In genomic region chr10:20892796-20893195, GRCh38 we compare ENCODE assay signal across 30 cellular contexts. TPM values are rescaled to one million over a fixed set of nuclear protein-coding genes. Genes with fewer than 3 reads are reported as not detected.
"Had no signal": no experiment of that assay in that cellular context is flagged by ENCODE, and none has a peak within 500 bp of the region (broad histone marks: within the 10 kb centered on the region; RNA-seq: fewer than 3 reads in every experiment).

No MANE protein-coding gene starts in this region.

- H3K9me3 ChIP-seq: lower lobe of right lung, mucosa of descending colon, neutrophil, ovary, sigmoid colon, suprapubic skin, tibial artery, upper lobe of right lung had no signal

- H3K4me1 Mint-ChIP-seq: stimulated activated naive B cell treated with anti-CD40 and anti-IgM and Interleukin-4, amounts not matched to agents 10 μg/mL and 1 μg/mL and 100 μg/mL, for 72 hours had no signal

- H3K27me3 Mint-ChIP-seq: progenitor cell of endocrine pancreas had no signal

- H3K9me3 Mint-ChIP-seq: natural killer cell treated with Interleukin-12 subunit alpha and Interleukin-12 subunit beta and Interleukin-15 and Interleukin-18, amount 100 ng/mL, for 72 hours; stimulated activated naive B cell treated with anti-CD40 and anti-IgM and Interleukin-4, amounts not matched to agents 10 μg/mL and 1 μg/mL and 100 μg/mL, for 72 hours; T-helper 1 cell treated with Interleukin-12 subunit alpha and Interleukin-12 subunit beta and Interleukin-4 antibody, amounts not matched to agents 30 μg/mL and 1 μg/mL, for 36 hours had no signal

- H3K36me3 ChIP-seq: neutrophil, ovary, sigmoid colon had no signal

- ATAC-seq: esophagus mucosa; left colon; lower lobe of right lung; mucosa of descending colon; natural killer cell treated with Interleukin-12 subunit alpha and Interleukin-12 subunit beta and Interleukin-15 and Interleukin-18, amount 100 ng/mL, for 72 hours; stimulated activated naive B cell treated with anti-CD40 and anti-IgM and Interleukin-4, amounts not matched to agents 10 μg/mL and 1 μg/mL and 100 μg/mL, for 72 hours; upper lobe of right lung had no signal

- H3K27ac Mint-ChIP-seq: natural killer cell treated with Interleukin-12 subunit alpha and Interleukin-12 subunit beta and Interleukin-15 and Interleukin-18, amount 100 ng/mL, for 72 hours; stimulated activated naive B cell treated with anti-CD40 and anti-IgM and Interleukin-4, amounts not matched to agents 10 μg/mL and 1 μg/mL and 100 μg/mL, for 72 hours; T-helper 1 cell treated with Interleukin-12 subunit alpha and Interleukin-12 subunit beta and Interleukin-4 antibody, amounts not matched to agents 30 μg/mL and 1 μg/mL, for 36 hours had no signal

- H3K27me3 ChIP-seq: dorsolateral prefrontal cortex, hepatocyte, ovary, sigmoid colon, suprapubic skin, tibial artery, upper lobe of right lung had no signal

- DNase-seq: activated CD4-positive, alpha-beta T cell treated with anti-CD3 and anti-CD28 coated beads for 4 hours; activated CD4-positive, alpha-beta T cell treated with anti-CD3 and anti-CD28 coated beads, Interleukin-2, amount 50 U/mL, for 4 hours; activated gamma-delta T cell; activated naive CD4-positive, alpha-beta T cell treated with anti-CD3 and anti-CD28 coated beads, Interleukin-2, amount 50 U/mL, for 16 hours; activated T-cell treated with anti-CD3 and anti-CD28 coated beads, Interleukin-2, amount 50 U/mL, for 1 hour; amygdala; dorsolateral prefrontal cortex; effector memory CD4-positive, alpha-beta T cell; foreskin melanocyte; left colon; lower lobe of right lung; mucosa of descending colon; ovary; sigmoid colon; stimulated activated CD4-positive, alpha-beta T cell treated with anti-CD3 and anti-CD28 coated beads, Interleukin-15, amount 100 ng/mL, for 24 hours; stimulated activated CD4-positive, alpha-beta T cell treated with anti-CD3 and anti-CD28 coated beads, Interleukin-2, amount 100 ng/mL, for 24 hours; stimulated activated naive B cell treated with anti-CD40 and anti-IgM and Interleukin-4, amounts not matched to agents 10 μg/mL and 1 μg/mL and 100 μg/mL, for 72 hours; T-helper 9 cell; tibial artery; upper lobe of right lung had no signal

- H3K4me1 ChIP-seq: lower lobe of right lung, sigmoid colon, tibial artery had no signal

- H3K4me3 ChIP-seq: coronary artery, dorsolateral prefrontal cortex, hepatocyte, lower lobe of right lung, mucosa of descending colon, ovary, sigmoid colon, SK-N-MC, suprapubic skin, tibial artery, upper lobe of right lung had no signal

- H3K79me2 ChIP-seq: hepatocyte had no signal

- H3K4me3 Mint-ChIP-seq: natural killer cell treated with Interleukin-12 subunit alpha and Interleukin-12 subunit beta and Interleukin-15 and Interleukin-18, amount 100 ng/mL, for 72 hours; stimulated activated naive B cell treated with anti-CD40 and anti-IgM and Interleukin-4, amounts not matched to agents 10 μg/mL and 1 μg/mL and 100 μg/mL, for 72 hours; T-helper 1 cell treated with Interleukin-12 subunit alpha and Interleukin-12 subunit beta and Interleukin-4 antibody, amounts not matched to agents 30 μg/mL and 1 μg/mL, for 36 hours had no signal

- H3K4me2 ChIP-seq: hepatocyte had no signal

- H3K36me3 Mint-ChIP-seq: natural killer cell treated with Interleukin-12 subunit alpha and Interleukin-12 subunit beta and Interleukin-15 and Interleukin-18, amount 100 ng/mL, for 72 hours; stimulated activated naive B cell treated with anti-CD40 and anti-IgM and Interleukin-4, amounts not matched to agents 10 μg/mL and 1 μg/mL and 100 μg/mL, for 72 hours had no signal

- H3K27ac ChIP-seq: coronary artery, dorsolateral prefrontal cortex, hepatocyte, neutrophil, ovary, sigmoid colon, SK-N-MC, suprapubic skin, tibial artery, upper lobe of right lung, VCaP had no signal

RNA-seq across cellular contexts. Expression of gene NEBL, which starts 4.3 kb away (rescaled TPM):
- total RNA-seq: natural killer cell treated with Interleukin-12 subunit alpha and Interleukin-12 subunit beta and Interleukin-15 and Interleukin-18, amount 100 ng/mL, for 72 hours had no signal
